In the genomic region with DNA sequence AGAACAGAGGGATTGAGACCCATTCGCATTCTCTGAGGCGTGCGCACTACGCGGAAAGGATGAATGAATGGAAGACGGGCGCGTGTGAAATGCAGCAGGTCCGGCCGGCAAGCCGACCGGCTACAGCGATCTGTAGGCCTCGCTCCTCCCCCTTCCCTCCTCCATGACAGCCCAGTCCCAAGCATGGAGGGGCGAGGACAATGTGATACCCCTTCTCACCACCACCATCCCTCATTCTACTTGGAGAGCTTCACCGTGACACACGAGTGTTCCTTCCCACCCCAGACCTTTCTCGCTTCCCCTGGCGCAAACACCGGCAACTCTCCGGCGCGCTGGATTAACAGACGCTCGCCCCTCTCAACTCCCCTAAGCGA, we compare ENCODE assay signal across 8 cellular contexts. TPM values are rescaled to one million over a fixed set of nuclear protein-coding genes. Genes with fewer than 3 reads are reported as not detected.
DNase-seq lines count a peak whose midpoint lies in the region; ATAC-seq and TF ChIP-seq lines count a peak whose summit lies in the region.

No MANE protein-coding gene starts in this region.

- H4K20me1 ChIP-seq in DND-41 (ENCODE audit: insufficient read depth, low read length), result peaks cover 40% of the 10 kb centered on the region
- peaks cover 25% of the 10 kb centered on the region for H4K20me1 ChIP-seq in osteoblast (ENCODE audit: insufficient read depth, low read length)

- no peaks in the 10 kb centered on the region for H3K9me3 ChIP-seq in DND-41 (ENCODE audit: insufficient read depth, low read length, severe bottlenecking)
- H3K9me3 ChIP-seq in SJCRH30 (replicated peaks), result no peaks in the 10 kb centered on the region
- no peaks in the 10 kb centered on the region for H3K9me3 ChIP-seq in osteoblast (ENCODE audit: low read depth, low read length)
- H3K9me3 ChIP-seq in thymus (ENCODE audit: control insufficient read depth), result no peaks in the 10 kb centered on the region

- peak; percentile 85 for DNase-seq in DND-41
- peak; percentile 89 for DNase-seq in KBM-7
- peak; percentile 84 to 89 for DNase-seq in SJCRH30
- peak; percentile 71 for DNase-seq in activated naive CD4-positive, alpha-beta T cell treated with anti-CD3 and anti-CD28 coated beads, Interleukin-2, amount 50 U/mL, for 16 hours
- DNase-seq in glomerular visceral epithelial cell (ENCODE audit: extremely low spot score), result peak; percentile 83
- peak; percentile 92 for DNase-seq in osteoblast (ENCODE audit: insufficient read length, low spot score, missing footprints)

- H3K79me2 ChIP-seq in DND-41 (ENCODE audit: insufficient read depth, low read length) (peaks cover 67% of the 10 kb centered on the region), osteoblast (ENCODE audit: insufficient read depth, low read length) (peaks cover 57% of the 10 kb centered on the region)

- H3K27me3 ChIP-seq in DND-41 (ENCODE audit: insufficient read depth, low read length, poor library complexity) (no peaks in the 10 kb centered on the region), SJCRH30 (no peaks in the 10 kb centered on the region), osteoblast (ENCODE audit: insufficient read depth, low read length) (no peaks in the 10 kb centered on the region), thymus (ENCODE audit: control insufficient read depth, insufficient read depth) (no peaks in the 10 kb centered on the region)

- peaks cover 25% of the 10 kb centered on the region for H3K36me3 ChIP-seq in DND-41 (ENCODE audit: insufficient read depth, low read length)
- peaks cover 26% of the 10 kb centered on the region for H3K36me3 ChIP-seq in SJCRH30
- peaks cover 5% of the 10 kb centered on the region for H3K36me3 ChIP-seq in osteoblast (ENCODE audit: insufficient read depth, low read length)
- peaks cover 5% of the 10 kb centered on the region for H3K36me3 ChIP-seq in thymus (ENCODE audit: control insufficient read depth, insufficient read depth)

- peak overlapping the region; percentile 89 for H3K9ac ChIP-seq in DND-41 (ENCODE audit: low read depth, low read length)

- H3K27ac ChIP-seq in DND-41 (ENCODE audit: low read length) (peak overlapping the region; percentile 95), SJCRH30 (peak overlapping the region; percentile 87), osteoblast (ENCODE audit: low read depth, low read length) (peak overlapping the region; percentile 98), thymus (ENCODE audit: low read depth) (peak overlapping the region; percentile 98)

- in situ Hi-C loops in KBM-7 (cut with MboI; ENCODE audit: low pct_unique_long_range_greater_than_20kb, low sequenced_read_pairs), result no loop called here

- H3K4me2 ChIP-seq in DND-41 (ENCODE audit: insufficient read depth, low read length) (peak overlapping the region; percentile 66), osteoblast (ENCODE audit: insufficient read depth, low read length) (peak overlapping the region; percentile 99)

- ATAC-seq in DND-41 (ENCODE audit: insufficient read depth, low read depth) (peak; percentile 70), GM21529 (IDR thresholded peaks at IDR 0.05; ENCODE audit: unreplicated experiment) (peak; percentile 38)

- WGBS in thymus, result under 1% methylated on average over 26 of the region's 26 CpGs

- no peak for TF ChIP-seq CTCF in DND-41 (IDR thresholded peaks at IDR 0.05; ENCODE audit: borderline replicate concordance, extremely low read depth, low read length, poor library complexity, severe bottlenecking)
- no peak for TF ChIP-seq CTCF in osteoblast (IDR thresholded peaks at IDR 0.05; ENCODE audit: extremely low read depth, low read depth, low read length)

- H3K4me3 ChIP-seq in DND-41 (ENCODE audit: low read depth in 1 of 2, low read length in 2 of 2) (peak overlapping the region; percentile 58 to 84), SJCRH30 (peak overlapping the region; percentile 98), osteoblast (ENCODE audit: insufficient read depth, low read length) (peak overlapping the region; percentile 100), thymus (ENCODE audit: low read length) (peak overlapping the region; percentile 67)

- H2AFZ ChIP-seq in DND-41 (ENCODE audit: low read depth, low read length) (peak overlapping the region; percentile 85), osteoblast (ENCODE audit: low read length) (peak overlapping the region; percentile 95)

- H3K4me1 ChIP-seq in DND-41 (ENCODE audit: insufficient read depth, low read length), result peaks cover 32% of the 10 kb centered on the region
- H3K4me1 ChIP-seq in SJCRH30, result no peaks in the 10 kb centered on the region
- peaks cover 17% of the 10 kb centered on the region for H3K4me1 ChIP-seq in osteoblast (ENCODE audit: insufficient read depth, low read length)
- H3K4me1 ChIP-seq in thymus (ENCODE audit: control insufficient read depth, insufficient read depth, low read length), result peaks cover 5% of the 10 kb centered on the region

RNA-seq across cellular contexts. Expression of a gene that starts 0.8 kb away (rescaled TPM):
- 191 and 202 TPM in 2 replicates for total RNA-seq in SJCRH30 (2014; rRNA removed; shearing (Covaris generic))
- total RNA-seq in osteoblast, result 94.9 and 105 TPM in 2 replicates
- 30.0 TPM for polyA plus RNA-seq in thymus

Comparison
In these comparisons a context has a peak if more than half of its experiments do, and no peak if none do; other contexts are left out.
1. Peak in every context shown above with its lines: DNase-seq, ATAC-seq, H3K4me3 ChIP-seq and H3K27ac ChIP-seq.